ENCODE assay signal across 8 cellular contexts in the genomic region with DNA sequence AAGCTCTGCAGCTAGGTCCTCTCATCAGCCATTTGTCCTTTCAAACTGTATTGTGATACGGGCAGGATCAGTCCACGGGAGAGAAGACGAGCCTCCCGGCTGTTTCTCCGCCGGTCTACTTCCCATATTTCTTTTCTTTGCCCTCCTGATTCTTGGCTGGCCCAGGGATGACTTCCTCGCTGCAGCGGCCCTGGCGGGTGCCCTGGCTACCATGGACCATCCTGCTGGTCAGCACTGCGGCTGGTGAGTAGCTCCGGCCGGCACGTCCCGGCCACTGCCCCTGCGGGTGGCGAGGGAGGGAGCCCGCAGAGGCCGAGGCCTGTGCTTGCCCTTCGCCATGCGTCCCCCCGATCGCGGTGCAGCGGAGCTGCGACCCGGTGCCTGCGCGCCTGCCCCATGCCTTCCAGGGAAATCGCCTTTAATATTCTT. TPM values are rescaled to one million over a fixed set of nuclear protein-coding genes. Genes with fewer than 3 reads are reported as not detected.
A peak's percentile ranks its signal among the peaks of the same experiment; 100 is the strongest.
DNase-seq lines count a peak whose midpoint lies in the region; ATAC-seq and TF ChIP-seq lines count a peak whose summit lies in the region.

No MANE protein-coding gene starts in this region.

- peak; percentile 42 to 44 for ATAC-seq in lower lobe of right lung

- H3K4me3 ChIP-seq in H7 (ENCODE audit: insufficient read depth, low read depth, low read length) = peak overlapping the region; percentile 93
- H3K4me3 ChIP-seq in duodenal mucosa (ENCODE audit: low read depth in 1 of 2, low read length in 2 of 2) = peak overlapping the region; percentile 89 to 94
- peak overlapping the region; percentile 66 for H3K4me3 ChIP-seq in lower lobe of right lung
- peak overlapping the region; percentile 86 to 99 (median 93) for H3K4me3 ChIP-seq in subcutaneous abdominal adipose tissue (ENCODE audit: low read depth in 1 of 5, low read length in 5 of 5)

- intact Hi-C loops in lower lobe of right lung (cut with DNase I) = no loop called here

- H3K9ac ChIP-seq in duodenal mucosa (ENCODE audit: low read depth in 1 of 2, low read length in 2 of 2) (peak overlapping the region; percentile 78 to 98), subcutaneous abdominal adipose tissue (ENCODE audit: low read length in 5 of 5) (peak overlapping the region; percentile 89 to 97 (median 93))

- DNase-seq in Ammon's horn (ENCODE audit: low spot score) = peak; percentile 66
- DNase-seq in H7 = peak; percentile 74
- peak in 3 of 5 donors; percentile 1 to 7 (median 4) for DNase-seq in T-helper 1 cell
- DNase-seq in lower lobe of right lung = peak; percentile 62
- no peak for DNase-seq in NCI-H1048 (lab: John Stamatoyannopoulos, UW)
- no peak for DNase-seq in activated gamma-delta T cell (lab: John Stamatoyannopoulos, UW)

- H3K27ac ChIP-seq in duodenal mucosa (ENCODE audit: low read depth, low read length) (peak overlapping the region; percentile 92), lower lobe of right lung (peak overlapping the region; percentile 90), subcutaneous abdominal adipose tissue (ENCODE audit: low read depth, low read length) (peak overlapping the region; percentile 96)

- no peaks in the 10 kb centered on the region for H3K27me3 ChIP-seq in H7 (ENCODE audit: control insufficient read depth, insufficient read depth, low read length)
- no peaks in the 10 kb centered on the region for H3K27me3 ChIP-seq in duodenal mucosa (ENCODE audit: control insufficient read depth in 1 of 2, insufficient read depth in 2 of 2, low read length in 2 of 2)
- no peaks in the 10 kb centered on the region for H3K27me3 ChIP-seq in lower lobe of right lung (ENCODE audit: low read depth)
- H3K27me3 ChIP-seq in subcutaneous abdominal adipose tissue (ENCODE audit: control insufficient read depth in 5 of 5, insufficient read depth in 4 of 5, low read length in 5 of 5) = no peaks in the 10 kb centered on the region

- no peaks in the 10 kb centered on the region for H3K36me3 ChIP-seq in H7 (replicated peaks; ENCODE audit: control insufficient read depth, insufficient read depth, low read length)
- H3K36me3 ChIP-seq in duodenal mucosa (ENCODE audit: control insufficient read depth in 1 of 2, insufficient read depth in 2 of 2, low read length in 2 of 2) = no peaks in the 10 kb centered on the region
- H3K36me3 ChIP-seq in lower lobe of right lung = no peaks in the 10 kb centered on the region
- no peaks in the 10 kb centered on the region for H3K36me3 ChIP-seq in subcutaneous abdominal adipose tissue (ENCODE audit: control insufficient read depth in 5 of 5, insufficient read depth in 5 of 5, low read length in 5 of 5)

- H3K9me3 ChIP-seq in duodenal mucosa (ENCODE audit: control insufficient read depth in 1 of 2, low read length in 2 of 2) (no peaks in the 10 kb centered on the region), lower lobe of right lung (no peaks in the 10 kb centered on the region), subcutaneous abdominal adipose tissue (ENCODE audit: control insufficient read depth in 5 of 5, low read length in 5 of 5) (no peaks in the 10 kb centered on the region)

- no peak for TF ChIP-seq CTCF in lower lobe of right lung (IDR thresholded peaks at IDR 0.05)

- peaks cover 16 to 24% of the 10 kb centered on the region in 2 donors for H3K4me1 ChIP-seq in duodenal mucosa (ENCODE audit: control insufficient read depth in 1 of 2, insufficient read depth in 2 of 2, low read length in 2 of 2)
- H3K4me1 ChIP-seq in lower lobe of right lung = peaks cover 49% of the 10 kb centered on the region
- peaks cover 0 to 41% (median 34%) of the 10 kb centered on the region in 5 donors for H3K4me1 ChIP-seq in subcutaneous abdominal adipose tissue (ENCODE audit: control insufficient read depth in 5 of 5, insufficient read depth in 5 of 5, low read length in 5 of 5)

RNA-seq across cellular contexts. Expression of a gene that starts 1.2 kb away (rescaled TPM):
- total RNA-seq in H7 (2014; rRNA removed; shearing (Covaris generic)) = 10.3 and 15.9 TPM in 2 replicates
- 137 TPM for total RNA-seq in lower lobe of right lung

Comparison
In these comparisons a context has a peak if more than half of its experiments do, and no peak if none do; other contexts are left out.
1. DNase-seq: peak in Ammon's horn (single experiment), H7 (single experiment), T-helper 1 cell (3 of 5) and lower lobe of right lung (single experiment); none in NCI-H1048 (single experiment) and activated gamma-delta T cell (single experiment).
2. Peak in every context shown above with its lines, with median percentiles within 50 percentile points of each other: H3K4me3 ChIP-seq and H3K27ac ChIP-seq.